8 cellular contexts compared by ENCODE assay signal in genomic region chr3:56233742-56234141, GRCh38.
"Had no signal": no experiment of that assay in that cellular context is flagged by ENCODE, and none has a peak within 500 bp of the region (broad histone marks: within the 10 kb centered on the region; RNA-seq: fewer than 3 reads in every experiment).

No MANE protein-coding gene starts in this region.

- DNase-seq: GM23248, GOT3, H7, IMR-90, KG1 had no signal

- H3K9ac ChIP-seq: GM23248 had no signal

- H3K27ac ChIP-seq: GM23248 had no signal

- H3K36me3 ChIP-seq: HAP-1 had no signal

- H3K4me3 ChIP-seq: GM23248, HAP-1, K562 had no signal

- ATAC-seq: HCT116, K562 had no signal
